ENCODE assay signal across 6 cellular contexts in the genomic region with DNA sequence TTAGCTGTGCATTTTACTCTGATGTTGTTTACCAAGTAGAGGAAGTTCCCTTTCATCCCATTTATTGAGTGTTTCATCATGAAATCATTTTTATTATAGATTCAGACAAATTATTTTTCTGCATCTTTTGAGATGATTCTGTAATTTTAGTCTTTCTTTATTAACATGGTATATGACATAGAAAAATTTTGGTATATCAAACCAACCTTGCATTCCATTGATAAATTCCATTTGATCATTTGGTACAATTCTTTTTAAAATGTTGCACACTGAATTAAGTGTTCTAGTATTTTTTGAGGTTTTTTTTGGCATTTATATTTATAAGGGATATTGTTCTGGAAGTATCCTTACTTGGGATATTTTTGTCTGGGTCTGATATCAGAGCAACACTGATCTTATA.
"Had no signal": no experiment of that assay in that cellular context is flagged by ENCODE, and none has a peak within 500 bp of the region (broad histone marks: within the 10 kb centered on the region; RNA-seq: fewer than 3 reads in every experiment).

No MANE protein-coding gene starts in this region.

- ATAC-seq: GM23338 had no signal

- H3K4me3 ChIP-seq: GM23338 had no signal

- DNase-seq: H9, HCEC 1CT, HFFc6, IMR-90, KBM-7 had no signal
